21 cellular contexts compared by ENCODE assay signal in the genomic region with DNA sequence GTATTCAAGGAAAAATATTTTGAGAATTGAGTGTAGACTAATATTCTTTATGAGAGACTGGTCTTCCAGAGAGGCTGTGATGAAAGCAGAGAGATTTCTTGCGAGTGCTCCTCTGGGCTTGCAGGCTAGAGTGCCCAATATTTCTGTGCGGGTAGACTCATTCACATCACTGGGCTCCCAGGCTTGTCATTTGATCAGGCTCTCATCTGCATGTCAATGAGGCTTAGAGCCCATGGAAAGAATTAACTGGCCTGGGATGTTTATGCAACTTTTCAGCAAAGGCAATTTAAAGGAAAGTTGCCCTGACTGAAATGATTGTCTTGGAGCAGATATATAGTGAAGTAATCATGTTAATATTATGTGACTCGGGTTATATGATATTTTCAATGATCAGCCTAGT. TPM values are rescaled to one million over a fixed set of nuclear protein-coding genes. Genes with fewer than 3 reads are reported as not detected.
A peak's percentile ranks its signal among the peaks of the same experiment; 100 is the strongest.
DNase-seq lines count a peak whose midpoint lies in the region; ATAC-seq and TF ChIP-seq lines count a peak whose summit lies in the region.
"Had no signal": no experiment of that assay in that cellular context is flagged by ENCODE, and none has a peak within 500 bp of the region (broad histone marks: within the 10 kb centered on the region; RNA-seq: fewer than 3 reads in every experiment).

No MANE protein-coding gene starts in this region.

- no peaks in the 10 kb centered on the region for H3K27me3 Mint-ChIP-seq in nephron progenitor cell (ENCODE audit: low read depth, poor library complexity)
- H3K27me3 Mint-ChIP-seq: activated T-cell treated with anti-CD3 and anti-CD28 coated beads, Interleukin-2, amount 50 U/mL, for 24 hours had no signal

- no peaks in the 10 kb centered on the region for H3K36me3 Mint-ChIP-seq in nephron progenitor cell (ENCODE audit: low read depth)

- DNase-seq in astrocyte of the hippocampus (ENCODE audit: low read depth, low spot score) (peak; percentile 66), iPS DF 19.7 (ENCODE audit: low read depth, low spot score) (peak; percentile 33), nephron progenitor cell (no peak), activated T-cell treated with anti-CD3 and anti-CD28 coated beads for 4 hours (no peak), NCI-H1092 treated with DMSO at 0.1 percent for 48 hours (lab: John Stamatoyannopoulos, UW) (no peak)
- DNase-seq: activated T-cell treated with anti-CD3 and anti-CD28 coated beads, Interleukin-2, amount 50 U/mL, for 24 hours; Calu3; effector memory CD4-positive, alpha-beta T cell; esophagus squamous epithelium; glutamatergic neuron; left lung; NCI-H1436 treated with DMSO at 0.1 percent for 48 hours; NCI-H774; stimulated activated naive CD8-positive, alpha-beta T cell treated with anti-CD3 and anti-CD28 coated beads, Interleukin-15, Interleukin-2, amounts not matched to agents 100 U/mL and 50 U/mL, for 24 hours had no signal

- no peak overlapping the region for H3K4me3 Mint-ChIP-seq in nephron progenitor cell
- H3K4me3 Mint-ChIP-seq: activated T-cell treated with anti-CD3 and anti-CD28 coated beads, Interleukin-2, amount 50 U/mL, for 24 hours; T-helper 1 cell treated with Interleukin-12 subunit alpha and Interleukin-12 subunit beta and Interleukin-4 antibody, amounts not matched to agents 30 μg/mL and 1 μg/mL, for 36 hours had no signal

- H3K9me3 ChIP-seq in HUES64 (ENCODE audit: insufficient read depth, low read depth, low read length): no peaks in the 10 kb centered on the region
- H3K9me3 ChIP-seq: esophagus squamous epithelium, left lung had no signal

- TF ChIP-seq CTCF in nephron progenitor cell (IDR thresholded peaks at IDR 0.05): no peak

- H3K27ac Mint-ChIP-seq in nephron progenitor cell: peak overlapping the region; percentile 31
- H3K27ac Mint-ChIP-seq: activated T-cell treated with anti-CD3 and anti-CD28 coated beads, Interleukin-2, amount 50 U/mL, for 24 hours; T-helper 1 cell treated with Interleukin-12 subunit alpha and Interleukin-12 subunit beta and Interleukin-4 antibody, amounts not matched to agents 30 μg/mL and 1 μg/mL, for 36 hours had no signal

- peaks cover 36% of the 10 kb centered on the region for H3K4me1 ChIP-seq in HUES64 (ENCODE audit: insufficient read depth, low read length)
- H3K4me1 ChIP-seq: left lung had no signal

- no peaks in the 10 kb centered on the region for H3K27me3 ChIP-seq in HUES64 (ENCODE audit: insufficient read depth, low read length)
- H3K27me3 ChIP-seq: esophagus squamous epithelium, left lung had no signal

- ATAC-seq in HG03442 (IDR thresholded peaks at IDR 0.05; ENCODE audit: unreplicated experiment): no peak
- ATAC-seq in GM21526 (IDR thresholded peaks at IDR 0.05; ENCODE audit: low FRiP score, unreplicated experiment): no peak
- ATAC-seq: left lung; sciatic nerve; stimulated activated naive CD8-positive, alpha-beta T cell treated with anti-CD3 and anti-CD28 coated beads, Interleukin-15, Interleukin-2, amounts not matched to agents 100 U/mL and 50 U/mL, for 24 hours had no signal

- 0 out of 2 replicates have a peak overlapping the region, but pooled peaks have one; percentile 25 for H3K4me3 ChIP-seq in HUES64 (ENCODE audit: low read length)
- H3K4me3 ChIP-seq: esophagus squamous epithelium, left lung, SK-N-MC had no signal

- H3K4me1 Mint-ChIP-seq in nephron progenitor cell: peaks cover 27% of the 10 kb centered on the region

- H3K36me3 ChIP-seq in HUES64 (ENCODE audit: insufficient read depth, low read length): no peaks in the 10 kb centered on the region
- H3K36me3 ChIP-seq: esophagus squamous epithelium, left lung had no signal

- WGBS in HUES64: 15% methylated on average over 3 of the region's 3 CpGs

- H3K9me3 Mint-ChIP-seq in nephron progenitor cell: no peaks in the 10 kb centered on the region
- H3K9me3 Mint-ChIP-seq: activated T-cell treated with anti-CD3 and anti-CD28 coated beads, Interleukin-2, amount 50 U/mL, for 24 hours; T-helper 1 cell treated with Interleukin-12 subunit alpha and Interleukin-12 subunit beta and Interleukin-4 antibody, amounts not matched to agents 30 μg/mL and 1 μg/mL, for 36 hours had no signal

- no peak overlapping the region for H3K27ac ChIP-seq in HUES64 (ENCODE audit: low read depth, low read length)
- H3K27ac ChIP-seq: C4-2B, esophagus squamous epithelium, left lung, SK-N-MC had no signal

- no peak overlapping the region for H3K9ac ChIP-seq in HUES64 (ENCODE audit: low read depth, low read length)

RNA-seq across cellular contexts. Expression of gene SNCAIP, which starts 42.3 kb away (rescaled TPM):
- 4.4 TPM for polyA plus RNA-seq in HUES64 (2013, experiment 1 of 2)
- polyA plus RNA-seq in HUES64 (2013, experiment 2 of 2): 5.8 TPM

Comparison
In these comparisons a context has a peak if more than half of its experiments do, and no peak if none do; other contexts are left out.
1. DNase-seq: peak in astrocyte of the hippocampus (single experiment) and iPS DF 19.7 (single experiment); none in nephron progenitor cell (single experiment), activated T-cell treated with anti-CD3 and anti-CD28 coated beads for 4 hours (single experiment) and NCI-H1092 treated with DMSO at 0.1 percent for 48 hours (single experiment).